Comparison of ENCODE assay signal across 9 cellular contexts in genomic region chr2:20781656-20782265, GRCh38. TPM values are rescaled to one million over a fixed set of nuclear protein-coding genes. Genes with fewer than 3 reads are reported as not detected.
DNase-seq lines count a peak whose midpoint lies in the region; ATAC-seq and TF ChIP-seq lines count a peak whose summit lies in the region.
"Had no signal": no experiment of that assay in that cellular context is flagged by ENCODE, and none has a peak within 500 bp of the region (broad histone marks: within the 10 kb centered on the region; RNA-seq: fewer than 3 reads in every experiment).

No MANE protein-coding gene starts in this region.

- DNase-seq in activated CD4-positive, CD25-positive, alpha-beta regulatory T cell (lab: John Stamatoyannopoulos, UW), result no peak
- DNase-seq in M059J (ENCODE audit: low read depth) (peak; percentile 20), myocyte (ENCODE audit: low read depth) (peak; percentile 14)
- no peak for DNase-seq in activated T-helper 1 cell treated with anti-CD3 and anti-CD28 coated beads, Interleukin-12 subunit alpha, Interleukin-12 subunit beta, Interleukin-2, Interleukin-4 antibody, amounts not matched to agents 30 ng/mL and 10 ng/mL and 1 ng/mL, durations not matched to agents 14 hours and 24 hours and 36 hours (ENCODE audit: low spot score)

- no peaks in the 10 kb centered on the region for H3K27me3 Mint-ChIP-seq in brain
- no peaks in the 10 kb centered on the region for H3K27me3 Mint-ChIP-seq in stimulated activated memory B cell treated with anti-CD40 and anti-IgM and Interleukin-4, amounts not matched to agents 10 μg/mL and 1 μg/mL and 100 μg/mL, for 72 hours
- no peaks in the 10 kb centered on the region for H3K27me3 Mint-ChIP-seq in activated T-helper 1 cell treated with anti-CD3 and anti-CD28 coated beads, Interleukin-12 subunit alpha, Interleukin-12 subunit beta, Interleukin-2, Interleukin-4 antibody, amounts not matched to agents 30 ng/mL and 10 ng/mL and 1 ng/mL, durations not matched to agents 14 hours and 24 hours and 36 hours (ENCODE audit: insufficient read depth)
- H3K27me3 Mint-ChIP-seq: activated naive CD8-positive, alpha-beta T cell had no signal

- peaks cover 31% of the 10 kb centered on the region for H3K36me3 Mint-ChIP-seq in brain
- peaks cover 31% of the 10 kb centered on the region for H3K36me3 Mint-ChIP-seq in stimulated activated memory B cell treated with anti-CD40 and anti-IgM and Interleukin-4, amounts not matched to agents 10 μg/mL and 1 μg/mL and 100 μg/mL, for 72 hours
- H3K36me3 Mint-ChIP-seq in activated T-helper 1 cell treated with anti-CD3 and anti-CD28 coated beads, Interleukin-12 subunit alpha, Interleukin-12 subunit beta, Interleukin-2, Interleukin-4 antibody, amounts not matched to agents 30 ng/mL and 10 ng/mL and 1 ng/mL, durations not matched to agents 14 hours and 24 hours and 36 hours (ENCODE audit: low read depth), result peaks cover 11% of the 10 kb centered on the region

- ATAC-seq in activated CD4-positive, CD25-positive, alpha-beta regulatory T cell treated with anti-CD3 and anti-CD28 coated beads, Interleukin-2, amount 50 U/mL, for 24 hours, result peak; percentile 38 to 51
- peak; percentile 75 for ATAC-seq in GM21717 (IDR thresholded peaks at IDR 0.05; ENCODE audit: unreplicated experiment)
- no peak for ATAC-seq in stimulated activated memory B cell treated with anti-CD40 and anti-IgM and Interleukin-4, amounts not matched to agents 10 μg/mL and 1 μg/mL and 100 μg/mL, for 72 hours

- intact Hi-C loops in activated T-helper 1 cell treated with anti-CD3 and anti-CD28 coated beads, Interleukin-12 subunit alpha, Interleukin-12 subunit beta, Interleukin-2, Interleukin-4 antibody, amounts not matched to agents 30 ng/mL and 10 ng/mL and 1 ng/mL, durations not matched to agents 14 hours and 24 hours and 36 hours (cut with micrococcal nuclease), result loop anchor here (1.0 to 5.0 kb wide), 2 partner anchors 119 to 182 kb away; no protein-coding TSS in a partner anchor

- peak; percentile 34 to 62 for TF ChIP-seq CTCF in brain (conservative IDR thresholded peaks at IDR 0.05)

- H3K27ac Mint-ChIP-seq in brain, result no peak overlapping the region
- no peak overlapping the region for H3K27ac Mint-ChIP-seq in stimulated activated memory B cell treated with anti-CD40 and anti-IgM and Interleukin-4, amounts not matched to agents 10 μg/mL and 1 μg/mL and 100 μg/mL, for 72 hours
- H3K27ac Mint-ChIP-seq in activated T-helper 1 cell treated with anti-CD3 and anti-CD28 coated beads, Interleukin-12 subunit alpha, Interleukin-12 subunit beta, Interleukin-2, Interleukin-4 antibody, amounts not matched to agents 30 ng/mL and 10 ng/mL and 1 ng/mL, durations not matched to agents 14 hours and 24 hours and 36 hours, result no peak overlapping the region
- H3K27ac Mint-ChIP-seq: activated naive CD8-positive, alpha-beta T cell had no signal

- H3K4me3 Mint-ChIP-seq in brain, result no peak overlapping the region
- H3K4me3 Mint-ChIP-seq in stimulated activated memory B cell treated with anti-CD40 and anti-IgM and Interleukin-4, amounts not matched to agents 10 μg/mL and 1 μg/mL and 100 μg/mL, for 72 hours, result no peak overlapping the region
- H3K4me3 Mint-ChIP-seq in activated T-helper 1 cell treated with anti-CD3 and anti-CD28 coated beads, Interleukin-12 subunit alpha, Interleukin-12 subunit beta, Interleukin-2, Interleukin-4 antibody, amounts not matched to agents 30 ng/mL and 10 ng/mL and 1 ng/mL, durations not matched to agents 14 hours and 24 hours and 36 hours, result no peak overlapping the region
- H3K4me3 Mint-ChIP-seq: activated naive CD8-positive, alpha-beta T cell had no signal

- H3K9me3 Mint-ChIP-seq in brain, result peaks cover 0 to 7% (median 2%) of the 10 kb centered on the region in 5 experiments
- no peaks in the 10 kb centered on the region for H3K9me3 Mint-ChIP-seq in stimulated activated memory B cell treated with anti-CD40 and anti-IgM and Interleukin-4, amounts not matched to agents 10 μg/mL and 1 μg/mL and 100 μg/mL, for 72 hours
- H3K9me3 Mint-ChIP-seq in activated T-helper 1 cell treated with anti-CD3 and anti-CD28 coated beads, Interleukin-12 subunit alpha, Interleukin-12 subunit beta, Interleukin-2, Interleukin-4 antibody, amounts not matched to agents 30 ng/mL and 10 ng/mL and 1 ng/mL, durations not matched to agents 14 hours and 24 hours and 36 hours, result no peaks in the 10 kb centered on the region

- no peaks in the 10 kb centered on the region for H3K4me1 Mint-ChIP-seq in brain
- H3K4me1 Mint-ChIP-seq in stimulated activated memory B cell treated with anti-CD40 and anti-IgM and Interleukin-4, amounts not matched to agents 10 μg/mL and 1 μg/mL and 100 μg/mL, for 72 hours, result no peaks in the 10 kb centered on the region
- peaks cover 6% of the 10 kb centered on the region for H3K4me1 Mint-ChIP-seq in activated T-helper 1 cell treated with anti-CD3 and anti-CD28 coated beads, Interleukin-12 subunit alpha, Interleukin-12 subunit beta, Interleukin-2, Interleukin-4 antibody, amounts not matched to agents 30 ng/mL and 10 ng/mL and 1 ng/mL, durations not matched to agents 14 hours and 24 hours and 36 hours (ENCODE audit: low read depth)

RNA-seq across cellular contexts. Expression of gene LDAH, which starts 41.1 kb away (rescaled TPM):
- total RNA-seq in M059J (2014; rRNA removed; shearing (Covaris generic)), result 16.6 and 18.5 TPM in 2 replicates
- polyA plus RNA-seq in brain (ENCODE audit: insufficient read depth, low read depth, low replicate concordance), result 9.1 TPM
- 14.7 and 15.7 TPM in 2 replicates for total RNA-seq in myocyte
- polyA plus RNA-seq in myocyte (2012), result 8.7 TPM
- 34.6 and 34.7 TPM in 2 replicates for total RNA-seq in activated T-helper 1 cell treated with anti-CD3 and anti-CD28 coated beads, Interleukin-12 subunit alpha, Interleukin-12 subunit beta, Interleukin-2, Interleukin-4 antibody, amounts not matched to agents 30 ng/mL and 10 ng/mL and 1 ng/mL, durations not matched to agents 14 hours and 24 hours and 36 hours

Comparison
In these comparisons a context has a peak if more than half of its experiments do, and no peak if none do; other contexts are left out.
1. DNase-seq: peak in M059J (single experiment) and myocyte (single experiment); none in activated CD4-positive, CD25-positive, alpha-beta regulatory T cell (0 of 4) and activated T-helper 1 cell treated with anti-CD3 and anti-CD28 coated beads, Interleukin-12 subunit alpha, Interleukin-12 subunit beta, Interleukin-2, Interleukin-4 antibody, amounts not matched to agents 30 ng/mL and 10 ng/mL and 1 ng/mL, durations not matched to agents 14 hours and 24 hours and 36 hours (single experiment).